Comparison of ENCODE assay signal across 8 cellular contexts in genomic region chr17:1573932-1574696, GRCh38. TPM values are rescaled to one million over a fixed set of nuclear protein-coding genes. Genes with fewer than 3 reads are reported as not detected.
A peak's percentile ranks its signal among the peaks of the same experiment; 100 is the strongest.
DNase-seq lines count a peak whose midpoint lies in the region; ATAC-seq and TF ChIP-seq lines count a peak whose summit lies in the region.

No MANE protein-coding gene starts in this region.

- H3K27me3 Mint-ChIP-seq in activated CD4-positive, alpha-beta T cell treated with anti-CD3 and anti-CD28 coated beads, Interleukin-2, amount 10 ng/mL, durations not matched to agents 24 days and 14 days: no peaks in the 10 kb centered on the region

- intact Hi-C loops in activated CD4-positive, alpha-beta T cell treated with anti-CD3 and anti-CD28 coated beads, Interleukin-2, amount 10 ng/mL, durations not matched to agents 24 days and 14 days (cut with micrococcal nuclease): loop anchor here (1.0 to 5.0 kb wide), 2 partner anchors 33 to 54 kb away; partner anchors contain the start of gene SLC43A2
- intact Hi-C loops in right lobe of liver (cut with DNase I): loop anchor here (5.0 kb wide), 1 partner anchor 58 kb away; no protein-coding TSS in a partner anchor

- no peak overlapping the region for H3K4me3 Mint-ChIP-seq in activated CD4-positive, alpha-beta T cell treated with anti-CD3 and anti-CD28 coated beads, Interleukin-2, amount 10 ng/mL, durations not matched to agents 24 days and 14 days

- peak overlapping the region; percentile 49 to 82 for H3K27ac ChIP-seq in coronary artery
- H3K27ac ChIP-seq in right lobe of liver: no peak overlapping the region

- H3K36me3 Mint-ChIP-seq in activated CD4-positive, alpha-beta T cell treated with anti-CD3 and anti-CD28 coated beads, Interleukin-2, amount 10 ng/mL, durations not matched to agents 24 days and 14 days (ENCODE audit: low read depth): no peaks in the 10 kb centered on the region

- TF ChIP-seq CTCF in coronary artery (IDR thresholded peaks at IDR 0.05): peak; percentile 95
- peak; percentile 97 to 98 (median 98) for TF ChIP-seq CTCF in right lobe of liver (IDR thresholded peaks at IDR 0.05)

- peaks cover 0 to 24% (median 9%) of the 10 kb centered on the region in 4 donors for H3K4me1 ChIP-seq in right lobe of liver

- H3K4me1 Mint-ChIP-seq in activated CD4-positive, alpha-beta T cell treated with anti-CD3 and anti-CD28 coated beads, Interleukin-2, amount 10 ng/mL, durations not matched to agents 24 days and 14 days: peaks cover 8% of the 10 kb centered on the region

- no peak overlapping the region for H3K27ac Mint-ChIP-seq in activated CD4-positive, alpha-beta T cell treated with anti-CD3 and anti-CD28 coated beads, Interleukin-2, amount 10 ng/mL, durations not matched to agents 24 days and 14 days

- no peaks in the 10 kb centered on the region for H3K27me3 ChIP-seq in right lobe of liver

- H3K4me3 ChIP-seq in coronary artery (peak overlapping the region; percentile 35), right lobe of liver (no peak overlapping the region)

- H3K9me3 Mint-ChIP-seq in activated CD4-positive, alpha-beta T cell treated with anti-CD3 and anti-CD28 coated beads, Interleukin-2, amount 10 ng/mL, durations not matched to agents 24 days and 14 days: no peaks in the 10 kb centered on the region

- DNase-seq in SKM-1 treated with dmso at 0.1 percent for 144 hours (lab: John Stamatoyannopoulos, UW; ENCODE audit: unreplicated experiment) (peak; percentile 25), SKM-1 (lab: John Stamatoyannopoulos, UW; ENCODE audit: unreplicated experiment) (no peak), NCI-H2171 treated with DMSO at 0.1 percent for 48 hours (lab: John Stamatoyannopoulos, UW) (peak; percentile 48), coronary artery (ENCODE audit: low spot score) (peak; percentile 92), right lobe of liver (peak; percentile 87 to 90 (median 88))
- DNase-seq in activated CD4-positive, alpha-beta T cell treated with anti-CD3 and anti-CD28 coated beads, Interleukin-2, amount 10 ng/mL, durations not matched to agents 24 days and 14 days: peak; percentile 90
- peak; percentile 22 to 51 (median 26) for DNase-seq in stimulated activated CD4-positive, alpha-beta T cell treated with anti-CD3 and anti-CD28 coated beads, TNF-alpha, amount 100 ng/mL, for 4 hours (ENCODE audit: low read depth in 3 of 3)

- WGBS in right lobe of liver (ENCODE audit: insufficient coverage, low coverage, low lambda C conversion rate, missing lambda C conversion rate): 17% methylated on average over 7 of the region's 19 CpGs

- no peak for TF ChIP-seq POLR2A in right lobe of liver (IDR thresholded peaks at IDR 0.05)

- ATAC-seq in right lobe of liver: peak; percentile 65 to 76 (median 70)
- ATAC-seq in GM18867 (IDR thresholded peaks at IDR 0.05; ENCODE audit: unreplicated experiment): no peak

- H3K36me3 ChIP-seq in right lobe of liver: no peaks in the 10 kb centered on the region

- H3K9me3 ChIP-seq in right lobe of liver: no peaks in the 10 kb centered on the region

RNA-seq across cellular contexts. Expression of gene PITPNA, which starts 11.5 kb away (rescaled TPM):
- 74.3 and 76.1 TPM in 2 replicates for total RNA-seq in activated CD4-positive, alpha-beta T cell treated with anti-CD3 and anti-CD28 coated beads, Interleukin-2, amount 10 ng/mL, durations not matched to agents 24 days and 14 days
- total RNA-seq in right lobe of liver: 10 to 100 TPM; 24.0 to 43.4 (median 29.8) TPM

RNA-seq across cellular contexts. Expression of gene SLC43A2, which starts 54.5 kb away (rescaled TPM):
- 2.8 and 3.4 TPM in 2 replicates for total RNA-seq in activated CD4-positive, alpha-beta T cell treated with anti-CD3 and anti-CD28 coated beads, Interleukin-2, amount 10 ng/mL, durations not matched to agents 24 days and 14 days
- total RNA-seq in right lobe of liver: 1 to 10 TPM; 1.4 to 8.9 (median 5.1) TPM

RNA-seq across cellular contexts. Expression of gene INPP5K, which starts 57.7 kb away (rescaled TPM):
- total RNA-seq in activated CD4-positive, alpha-beta T cell treated with anti-CD3 and anti-CD28 coated beads, Interleukin-2, amount 10 ng/mL, durations not matched to agents 24 days and 14 days: 19.1 and 21.0 TPM in 2 replicates
- total RNA-seq in right lobe of liver: 10 to 100 TPM; 12.7 to 22.6 (median 18.2) TPM

Comparison
In these comparisons a context has a peak if more than half of its experiments do, and no peak if none do; other contexts are left out.
1. H3K27ac ChIP-seq: peak in coronary artery (2 of 2); none in right lobe of liver (0 of 3).